In the genomic region with DNA sequence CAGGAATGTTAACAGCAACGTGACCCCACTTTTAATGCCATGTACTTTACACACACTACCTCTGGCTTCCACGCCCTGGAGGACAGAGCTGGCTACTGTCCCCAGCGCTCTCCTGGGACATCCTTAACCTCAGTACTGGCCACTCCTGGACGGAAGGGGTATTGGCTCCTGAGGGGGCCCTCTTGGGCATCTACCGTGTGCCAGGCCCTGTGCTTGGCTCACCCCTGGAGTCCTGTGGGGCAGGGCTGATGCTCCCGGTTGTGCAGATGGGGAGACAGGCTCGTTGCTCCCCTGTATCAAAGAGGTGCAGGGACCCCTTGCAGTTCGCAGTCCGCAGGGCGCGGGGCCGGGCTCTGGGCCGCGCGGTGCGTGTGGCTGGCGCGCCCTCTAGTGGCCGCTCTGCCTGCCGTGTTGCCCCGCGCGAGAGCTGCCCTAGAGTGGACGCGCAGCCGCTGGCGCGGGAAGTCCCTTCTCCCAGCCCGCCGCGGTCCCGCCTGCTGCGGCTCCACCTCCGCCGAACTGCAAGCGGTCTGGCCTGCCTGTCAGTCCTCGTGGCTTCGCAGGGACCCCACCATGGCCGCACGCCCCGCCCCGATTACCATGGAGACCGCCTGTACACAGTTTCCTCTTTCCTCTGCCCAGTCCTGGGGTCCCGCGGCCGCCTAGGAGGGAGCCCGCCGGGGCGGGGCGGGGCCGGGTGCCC, we compare ENCODE assay signal across 9 cellular contexts. TPM values are rescaled to one million over a fixed set of nuclear protein-coding genes. Genes with fewer than 3 reads are reported as not detected.
DNase-seq lines count a peak whose midpoint lies in the region; ATAC-seq and TF ChIP-seq lines count a peak whose summit lies in the region.
"Had no signal": no experiment of that assay in that cellular context is flagged by ENCODE, and none has a peak within 500 bp of the region (broad histone marks: within the 10 kb centered on the region; RNA-seq: fewer than 3 reads in every experiment).

A gene with protein sequence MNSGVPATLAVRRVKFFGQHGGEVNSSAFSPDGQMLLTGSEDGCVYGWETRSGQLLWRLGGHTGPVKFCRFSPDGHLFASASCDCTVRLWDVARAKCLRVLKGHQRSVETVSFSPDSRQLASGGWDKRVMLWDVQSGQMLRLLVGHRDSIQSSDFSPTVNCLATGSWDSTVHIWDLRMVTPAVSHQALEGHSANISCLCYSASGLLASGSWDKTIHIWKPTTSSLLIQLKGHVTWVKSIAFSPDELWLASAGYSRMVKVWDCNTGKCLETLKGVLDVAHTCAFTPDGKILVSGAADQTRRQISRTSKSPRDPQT (plus strand): TSS at position 632 of the 703 bp plus-strand sequence. CDS start 72 bp downstream, outside the sequence.

- peak within 1 kb of the TSS; percentile 3 to 58 for H3K4me3 ChIP-seq in CD4-positive, alpha-beta memory T cell (ENCODE audit: low read length in 2 of 2)

- H3K27me3 ChIP-seq in CD4-positive, alpha-beta memory T cell (ENCODE audit: insufficient read depth, low read length): no peaks in the 10 kb centered on the region
- peaks cover 3% of the 10 kb centered on the region for H3K27me3 ChIP-seq in foreskin keratinocyte

- H3K4me3 Mint-ChIP-seq in CD4-positive, alpha-beta memory T cell: peak within 1 kb of the TSS; percentile 55 to 79 (median 72)
- H3K4me3 Mint-ChIP-seq in neural crest cell: peak within 1 kb of the TSS; percentile 84

- H3K4me1 ChIP-seq in CD4-positive, alpha-beta memory T cell (ENCODE audit: insufficient read depth, low read length): peaks cover 11% of the 10 kb centered on the region
- no peaks in the 10 kb centered on the region for H3K4me1 ChIP-seq in foreskin keratinocyte

- H3K27ac ChIP-seq in CD4-positive, alpha-beta memory T cell (ENCODE audit: low read depth, low read length): peak within 1 kb of the TSS; percentile 69
- H3K27ac ChIP-seq in foreskin keratinocyte (no peak within 1 kb of the TSS), substantia nigra (ENCODE audit: low read depth, low read length, poor library complexity, severe bottlenecking) (peak within 1 kb of the TSS; percentile 12)

- peak; percentile 78 to 91 (median 80) for DNase-seq in CD4-positive, alpha-beta memory T cell
- DNase-seq in HuH-7.5 (ENCODE audit: low spot score) (peak; percentile 98), SHP77 (lab: John Stamatoyannopoulos, UW) (peak; percentile 72 to 74), activated gamma-delta T cell treated with Interleukin-2 at 50 U/mL for 16 hours (peak; percentile 70), foreskin keratinocyte (peak in 1 of 2 donors; percentile 57), neural crest cell (ENCODE audit: low read depth, low spot score) (peak; percentile 72), substantia nigra (lab: John Stamatoyannopoulos, UW) (peak in 44 of 49 donors; percentile 20 to 89 (median 57))

- ATAC-seq in GM19468 (IDR thresholded peaks at IDR 0.05; ENCODE audit: extremely low read depth, unreplicated experiment): peak; percentile 31
- ATAC-seq in foreskin keratinocyte: peak; percentile 85

- peaks cover 13% of the 10 kb centered on the region for H3K36me3 ChIP-seq in CD4-positive, alpha-beta memory T cell (ENCODE audit: insufficient read depth, low read length)

- H3K27me3 Mint-ChIP-seq in CD4-positive, alpha-beta memory T cell: peaks cover 0 to 1% of the 10 kb centered on the region in 2 donors
- H3K27me3 Mint-ChIP-seq in neural crest cell (ENCODE audit: low read depth): peaks cover 5% of the 10 kb centered on the region

- peaks cover 5 to 19% (median 6%) of the 10 kb centered on the region in 4 donors for H3K4me1 Mint-ChIP-seq in CD4-positive, alpha-beta memory T cell
- peaks cover 17% of the 10 kb centered on the region for H3K4me1 Mint-ChIP-seq in neural crest cell

- intact Hi-C loops in CD4-positive, alpha-beta memory T cell (cut with micrococcal nuclease): loop anchor here (1.0 to 5.0 kb wide), 4 partner anchors 41 to 236 kb away; no protein-coding TSS in a partner anchor

- peak; percentile 99 for TF ChIP-seq CTCF in foreskin keratinocyte (conservative IDR thresholded peaks at IDR 0.05)
- peak; percentile 100 for TF ChIP-seq CTCF in neural crest cell (conservative IDR thresholded peaks at IDR 0.05)

- peaks cover 7 to 11% of the 10 kb centered on the region in 2 donors for H3K36me3 Mint-ChIP-seq in CD4-positive, alpha-beta memory T cell
- peaks cover 4% of the 10 kb centered on the region for H3K36me3 Mint-ChIP-seq in neural crest cell (ENCODE audit: low read depth)

- H3K27ac Mint-ChIP-seq in CD4-positive, alpha-beta memory T cell: peak within 1 kb of the TSS; percentile 57 to 95 (median 83)
- peak within 1 kb of the TSS; percentile 53 for H3K27ac Mint-ChIP-seq in neural crest cell (ENCODE audit: unreplicated experiment)

- H3K9me3 ChIP-seq in CD4-positive, alpha-beta memory T cell (ENCODE audit: control insufficient read depth in 1 of 2, low read length in 2 of 2): no peaks in the 10 kb centered on the region

- CTCF ChIA-PET in CD4-positive, alpha-beta memory T cell (lab: Charles Lee; ENCODE audit: partially characterized antibody): interaction anchor here (0.6 to 10.5 kb wide), 34 partner anchors 9 to 528 kb away, joined by 3 to 230 read pairs (median 4); a partner anchor contains a TSS

- POLR2A ChIA-PET in CD4-positive, alpha-beta memory T cell (lab: Charles Lee; ENCODE audit: partially characterized antibody): interaction anchor here (0.6 to 3.2 kb wide), 8 partner anchors 9 to 342 kb away, joined by 3 to 23 read pairs (median 6); a partner anchor contains a TSS

- H3K9me3 Mint-ChIP-seq in CD4-positive, alpha-beta memory T cell: peaks cover 0 to 2% (median 0%) of the 10 kb centered on the region in 8 donors
- no peaks in the 10 kb centered on the region for H3K9me3 Mint-ChIP-seq in neural crest cell

RNA-seq across cellular contexts. Expression of the gene that starts here (rescaled TPM):
- total RNA-seq in CD4-positive, alpha-beta memory T cell: not detected
- not detected for polyA plus RNA-seq in CD4-positive, alpha-beta memory T cell
- total RNA-seq in foreskin keratinocyte (not detected in 2 replicates), neural crest cell (not detected in 2 replicates)
- not detected in 2 replicates for polyA plus RNA-seq in foreskin keratinocyte
- polyA plus RNA-seq: adipose tissue had no signal

Comparison
In these comparisons a context has a peak if more than half of its experiments do, and no peak if none do; other contexts are left out.
1. Peak in DNase-seq, H3K4me3 ChIP-seq and H3K27ac ChIP-seq in CD4-positive, alpha-beta memory T cell; RNA of the gene not detected or under 1 TPM.
2. Peak in ATAC-seq in foreskin keratinocyte; RNA of the gene not detected or under 1 TPM.
3. Peak in DNase-seq in neural crest cell; RNA of the gene not detected or under 1 TPM.